8 cellular contexts compared by ENCODE assay signal in the genomic region with DNA sequence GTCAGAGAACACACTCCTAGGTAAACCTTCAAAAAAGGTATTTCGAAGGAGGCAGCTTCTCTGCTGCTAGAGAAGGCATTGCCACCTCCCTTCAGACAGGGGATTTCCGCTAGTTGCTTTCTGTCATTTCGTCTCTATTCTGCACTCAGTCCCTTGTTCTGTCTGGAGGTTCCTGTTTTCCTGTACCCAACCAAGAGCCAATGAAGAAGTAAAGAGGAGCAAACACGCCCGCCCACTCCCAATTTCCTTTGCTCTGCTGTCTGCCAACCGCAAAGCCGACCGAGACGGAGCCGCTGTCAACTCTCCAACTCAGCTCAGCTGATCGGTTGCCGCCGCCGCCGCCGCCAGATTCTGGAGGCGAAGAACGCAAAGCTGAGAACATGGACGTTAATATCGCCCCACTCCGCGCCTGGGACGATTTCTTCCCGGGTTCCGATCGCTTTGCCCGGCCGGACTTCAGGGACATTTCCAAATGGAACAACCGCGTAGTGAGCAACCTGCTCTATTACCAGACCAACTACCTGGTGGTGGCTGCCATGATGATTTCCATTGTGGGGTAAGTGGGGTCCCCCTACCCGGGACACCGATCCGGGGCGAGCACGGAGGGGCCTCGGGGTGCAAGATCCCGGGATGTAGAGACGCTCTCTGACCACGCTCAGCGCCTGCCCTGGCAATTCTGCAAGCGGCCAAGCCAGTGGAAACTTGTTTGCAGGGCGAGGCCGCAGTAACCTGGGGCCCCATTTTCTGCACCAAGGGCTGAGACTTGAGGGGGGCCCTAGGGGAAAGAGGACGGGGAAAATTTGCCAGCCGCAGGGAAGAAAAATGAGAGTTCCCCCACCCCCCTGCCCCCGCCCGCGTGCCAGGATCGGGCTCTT. TPM values are rescaled to one million over a fixed set of nuclear protein-coding genes. Genes with fewer than 3 reads are reported as not detected.
DNase-seq lines count a peak whose midpoint lies in the region; ATAC-seq, FAIRE-seq and TF ChIP-seq lines count a peak whose summit lies in the region.

A gene with protein sequence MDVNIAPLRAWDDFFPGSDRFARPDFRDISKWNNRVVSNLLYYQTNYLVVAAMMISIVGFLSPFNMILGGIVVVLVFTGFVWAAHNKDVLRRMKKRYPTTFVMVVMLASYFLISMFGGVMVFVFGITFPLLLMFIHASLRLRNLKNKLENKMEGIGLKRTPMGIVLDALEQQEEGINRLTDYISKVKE (plus strand): TSS at position 270 of the 875 bp plus-strand sequence. CDS start 111 bp downstream, at position 381.

- H3K9me3 Mint-ChIP-seq in HFFc6: no peaks in the 10 kb centered on the region
- no peaks in the 10 kb centered on the region for H3K9me3 Mint-ChIP-seq in activated naive CD8-positive, alpha-beta T cell treated with anti-CD3 and anti-CD28 coated beads, Interleukin-2, amount 10 ng/mL, durations not matched to agents 7 days and 5 days

- H4K20me1 ChIP-seq in SU-DHL-6 (ENCODE audit: low read depth, low read length): no peaks in the 10 kb centered on the region

- WGBS in pancreas, 2 donors: 0% methylated on average over 49 of the region's 49 CpGs

- peak within 1 kb of the TSS; percentile 96 for H3K27ac Mint-ChIP-seq in HFFc6
- H3K27ac Mint-ChIP-seq in activated naive CD8-positive, alpha-beta T cell treated with anti-CD3 and anti-CD28 coated beads, Interleukin-2, amount 10 ng/mL, durations not matched to agents 7 days and 5 days: peak within 1 kb of the TSS; percentile 97

- DNase-seq in GM06990 (ENCODE audit: extremely low read depth, insufficient read length) (peak; percentile 85), HFFc6 (peak; percentile 91), NCI-H1092 (lab: John Stamatoyannopoulos, UW) (peak; percentile 56), Right ventricle myocardium inferior (ENCODE audit: missing footprints) (peak; percentile 97), pancreas (peak; percentile 90 to 95 (median 93)), tibial artery (peak; percentile 94 to 97)
- peak; percentile 92 for DNase-seq in activated naive CD8-positive, alpha-beta T cell treated with anti-CD3 and anti-CD28 coated beads, Interleukin-2, amount 10 ng/mL, durations not matched to agents 7 days and 5 days

- TF ChIP-seq CTCF in GM06990 (IDR thresholded peaks at IDR 0.05; ENCODE audit: insufficient read depth, low read length, poor library complexity, severe bottlenecking) (no peak), HFFc6 (IDR thresholded peaks at IDR 0.05) (no peak), SU-DHL-6 (IDR thresholded peaks at IDR 0.05; ENCODE audit: insufficient read depth, low read length, poor library complexity, severe bottlenecking) (no peak), pancreas (IDR thresholded peaks at IDR 0.05) (no peak), tibial artery (IDR thresholded peaks at IDR 0.05) (no peak)

- H3K4me3 ChIP-seq in GM06990 (replicated peaks; ENCODE audit: low read depth, low read length) (peak within 1 kb of the TSS; percentile 64), SU-DHL-6 (ENCODE audit: insufficient read depth, low read length, poor library complexity, severe bottlenecking) (peak within 1 kb of the TSS; percentile 81), pancreas (peak within 1 kb of the TSS; percentile 68 to 86 (median 76)), tibial artery (peak within 1 kb of the TSS; percentile 95 to 97)

- H3K27me3 ChIP-seq in GM06990 (replicated peaks; ENCODE audit: control insufficient read depth, insufficient read depth, low read length): no peaks in the 10 kb centered on the region
- no peaks in the 10 kb centered on the region for H3K27me3 ChIP-seq in SU-DHL-6 (ENCODE audit: low read length)
- no peaks in the 10 kb centered on the region for H3K27me3 ChIP-seq in pancreas
- no peaks in the 10 kb centered on the region for H3K27me3 ChIP-seq in tibial artery

- POLR2A ChIA-PET in activated naive CD8-positive, alpha-beta T cell treated with anti-CD3 and anti-CD28 coated beads, Interleukin-2, amount 10 ng/mL, durations not matched to agents 7 days and 5 days (lab: Charles Lee): interaction anchor here (0.6 to 4.8 kb wide), 10 partner anchors 10 to 114 kb away, joined by 3 to 60 read pairs (median 4); a partner anchor contains a TSS

- H3K4me1 Mint-ChIP-seq in HFFc6 (ENCODE audit: low read depth): peaks cover 79% of the 10 kb centered on the region
- peaks cover 55% of the 10 kb centered on the region for H3K4me1 Mint-ChIP-seq in activated naive CD8-positive, alpha-beta T cell treated with anti-CD3 and anti-CD28 coated beads, Interleukin-2, amount 10 ng/mL, durations not matched to agents 7 days and 5 days

- intact Hi-C loops in Right ventricle myocardium inferior (cut with DNase I): no loop called here
- intact Hi-C loops in pancreas (cut with DNase I): no loop called here
- intact Hi-C loops in tibial artery (cut with DNase I; ENCODE audit: low total_unique reads): loop anchor here (5.0 to 10.0 kb wide), 2 partner anchors 33 to 70 kb away; a partner anchor contains a TSS

- H3K36me3 Mint-ChIP-seq in HFFc6 (ENCODE audit: low read depth): peaks cover 5% of the 10 kb centered on the region
- peaks cover 20% of the 10 kb centered on the region for H3K36me3 Mint-ChIP-seq in activated naive CD8-positive, alpha-beta T cell treated with anti-CD3 and anti-CD28 coated beads, Interleukin-2, amount 10 ng/mL, durations not matched to agents 7 days and 5 days

- peak within 1 kb of the TSS; percentile 71 for H3K9ac ChIP-seq in SU-DHL-6 (ENCODE audit: low read length)

- peaks cover 1% of the 10 kb centered on the region for H3K27me3 Mint-ChIP-seq in HFFc6 (ENCODE audit: insufficient read depth)
- no peaks in the 10 kb centered on the region for H3K27me3 Mint-ChIP-seq in activated naive CD8-positive, alpha-beta T cell treated with anti-CD3 and anti-CD28 coated beads, Interleukin-2, amount 10 ng/mL, durations not matched to agents 7 days and 5 days

- FAIRE-seq in pancreas (lab: Jason Lieb, UNC): peak; percentile 65

- H3K36me3 ChIP-seq in GM06990 (ENCODE audit: control insufficient read depth, insufficient read depth, low read length) (no peaks in the 10 kb centered on the region), SU-DHL-6 (ENCODE audit: low read length) (no peaks in the 10 kb centered on the region), pancreas (no peaks in the 10 kb centered on the region), tibial artery (no peaks in the 10 kb centered on the region)

- peak within 1 kb of the TSS; percentile 43 for H2AFZ ChIP-seq in SU-DHL-6 (ENCODE audit: low read depth, low read length, severe bottlenecking)

- H3K79me2 ChIP-seq in SU-DHL-6 (ENCODE audit: insufficient read depth, low read length): peaks cover 41% of the 10 kb centered on the region

- peak within 1 kb of the TSS; percentile 80 for H3K4me2 ChIP-seq in SU-DHL-6 (ENCODE audit: low read depth, low read length, poor library complexity, severe bottlenecking)

- H3K9me3 ChIP-seq in SU-DHL-6 (ENCODE audit: insufficient read depth, low read length) (no peaks in the 10 kb centered on the region), pancreas (no peaks in the 10 kb centered on the region), tibial artery (no peaks in the 10 kb centered on the region)

- H3K4me1 ChIP-seq in pancreas (peaks cover 19 to 61% (median 44%) of the 10 kb centered on the region in 3 donors), tibial artery (peaks cover 0 to 67% (median 52%) of the 10 kb centered on the region in 4 donors)

- peak within 1 kb of the TSS; percentile 92 for H3K27ac ChIP-seq in SU-DHL-6 (ENCODE audit: low read depth, low read length)
- peak within 1 kb of the TSS; percentile 79 to 95 (median 91) for H3K27ac ChIP-seq in pancreas
- H3K27ac ChIP-seq in tibial artery: peak within 1 kb of the TSS; percentile 93 to 96

- peaks cover 40% of the 10 kb centered on the region for H3F3A ChIP-seq in SU-DHL-6 (ENCODE audit: insufficient read depth)

- H3K4me3 Mint-ChIP-seq in HFFc6: peak within 1 kb of the TSS; percentile 95
- peak within 1 kb of the TSS; percentile 99 for H3K4me3 Mint-ChIP-seq in activated naive CD8-positive, alpha-beta T cell treated with anti-CD3 and anti-CD28 coated beads, Interleukin-2, amount 10 ng/mL, durations not matched to agents 7 days and 5 days

- ATAC-seq in activated naive CD8-positive, alpha-beta T cell treated with anti-CD3 and anti-CD28 coated beads, Interleukin-2, amount 10 ng/mL, durations not matched to agents 7 days and 5 days (ENCODE audit: low read depth): peak; percentile 70
- ATAC-seq in Right ventricle myocardium inferior: peak; percentile 72
- ATAC-seq in pancreas: peak; percentile 73 to 84 (median 78)

- H3K9me2 ChIP-seq in SU-DHL-6 (replicated peaks; ENCODE audit: insufficient read depth, low read length): no peaks in the 10 kb centered on the region

RNA-seq across cellular contexts. Expression of the gene that starts here (rescaled TPM):
- 100 to 1,000 TPM; 108 to 132 (median 119) TPM for total RNA-seq in HFFc6 (2021; fragmentation: NEBNext Ultra II Directional; extraction: Animal tissue kit (Norgen Biotek cat#: 25700))
- 100 to 1,000 TPM; 147 to 150 TPM for total RNA-seq in activated naive CD8-positive, alpha-beta T cell treated with anti-CD3 and anti-CD28 coated beads, Interleukin-2, amount 10 ng/mL, durations not matched to agents 7 days and 5 days
- 195 TPM for total RNA-seq in Right ventricle myocardium inferior
- 10 to 100 TPM; 29.5 to 78.9 (median 38.8) TPM for total RNA-seq in pancreas
- 10 to 100 TPM; 42.4 to 47.7 TPM for polyA plus RNA-seq in pancreas

Comparison
In these comparisons a context has a peak if more than half of its experiments do, and no peak if none do; other contexts are left out.
1. Peak in every context shown above with its lines: DNase-seq, ATAC-seq, H3K4me3 ChIP-seq and H3K27ac ChIP-seq.